ENCODE assay signal across 19 cellular contexts in the genomic region with DNA sequence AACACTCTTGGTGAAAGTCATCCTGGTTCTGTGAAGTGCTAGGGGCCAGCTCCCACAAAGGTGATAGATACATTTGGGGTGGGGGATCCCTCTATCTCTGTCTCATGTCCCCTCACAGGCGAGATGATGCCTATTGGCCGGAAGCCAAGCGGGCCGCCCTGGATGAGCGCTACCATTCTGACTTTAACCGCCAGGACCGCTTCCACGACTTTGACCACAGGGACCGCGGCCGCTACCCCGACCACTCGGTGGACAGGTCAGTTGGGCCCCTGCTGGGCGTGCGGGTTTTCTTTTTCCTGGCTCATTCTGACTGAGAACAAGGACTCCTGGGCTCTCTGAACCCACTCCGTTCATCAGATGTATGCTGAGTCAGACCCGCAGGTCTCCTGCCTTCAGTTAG. TPM values are rescaled to one million over a fixed set of nuclear protein-coding genes. Genes with fewer than 3 reads are reported as not detected.
DNase-seq lines count a peak whose midpoint lies in the region; ATAC-seq, FAIRE-seq and TF ChIP-seq lines count a peak whose summit lies in the region.
"Had no signal": no experiment of that assay in that cellular context is flagged by ENCODE, and none has a peak within 500 bp of the region (broad histone marks: within the 10 kb centered on the region; RNA-seq: fewer than 3 reads in every experiment).

No MANE protein-coding gene starts in this region.

- no peak for DNase-seq in stimulated activated naive CD8-positive, alpha-beta T cell treated with anti-CD3 and anti-CD28 coated beads, Interleukin-15, Interleukin-2, amounts not matched to agents 100 U/mL and 50 U/mL, for 24 hours
- DNase-seq in K562 (ENCODE audit: extremely low read depth in 1 of 4, low spot score in 3 of 4) (no peak), mesenchymal stem cell (no peak), spleen (peak; percentile 64), small intestine (no peak), Peyer's patch (no peak)
- no peak for DNase-seq in stimulated activated naive CD4-positive, alpha-beta T cell (lab: John Stamatoyannopoulos, UW)
- DNase-seq: ACHN; BE2C; C1 segment of cervical spinal cord; Caco-2; CD4-positive, alpha-beta T cell; GM23248 had no signal

- peak overlapping the region; percentile 14 for H4K8ac ChIP-seq in mesenchymal stem cell (ENCODE audit: low read length)

- H3K9me3 Mint-ChIP-seq in stimulated activated naive CD8-positive, alpha-beta T cell treated with anti-CD3 and anti-CD28 coated beads, Interleukin-15, Interleukin-2, amounts not matched to agents 100 ng/mL and 50 ng/mL, for 24 hours = no peaks in the 10 kb centered on the region
- H3K9me3 Mint-ChIP-seq: CD4-positive, alpha-beta T cell had no signal

- no peak overlapping the region for H3K18ac ChIP-seq in mesenchymal stem cell (ENCODE audit: low read depth in 1 of 2, low read length in 2 of 2)

- CTCF ChIA-PET in K562 (lab: Yijun Ruan, JAX; ENCODE audit: low intra/inter-chr PET ratio) = no interaction called here

- intact Hi-C loops in K562 (cut with micrococcal nuclease) (no loop called here), spleen (cut with DNase I; ENCODE audit: low total_unique reads) (no loop called here)

- BruUV-seq in K562 (replicated peaks; lab: Mats Ljungman, UMichigan) = no TSS peak

- H3K79me1 ChIP-seq in mesenchymal stem cell (replicated peaks; ENCODE audit: low read length, poor library complexity, severe bottlenecking) = peaks cover 42% of the 10 kb centered on the region

- H3K9ac ChIP-seq in K562 (ENCODE audit: insufficient read depth in 1 of 2, low read depth in 2 of 2, low read length in 2 of 2) (no peak overlapping the region), mesenchymal stem cell (ENCODE audit: low read length) (no peak overlapping the region)
- H3K9ac ChIP-seq: GM23248 had no signal

- no peak overlapping the region for H3K4me3 Mint-ChIP-seq in stimulated activated naive CD8-positive, alpha-beta T cell treated with anti-CD3 and anti-CD28 coated beads, Interleukin-15, Interleukin-2, amounts not matched to agents 100 ng/mL and 50 ng/mL, for 24 hours
- H3K4me3 Mint-ChIP-seq: CD4-positive, alpha-beta T cell had no signal

- TF ChIP-seq POLR2A in K562 (conservative IDR thresholded peaks at IDR 0.05) (no peak), spleen (IDR thresholded peaks at IDR 0.05) (no peak), Peyer's patch (IDR thresholded peaks at IDR 0.05) (no peak)

- no peaks in the 10 kb centered on the region; the same call in 1 of the 2 replicates for H4K20me1 ChIP-seq in K562 (replicated peaks; ENCODE audit: control insufficient read depth, insufficient read depth, low read length)

- H3K27me3 ChIP-seq in K562 (ENCODE audit: control insufficient read depth in 2 of 2, insufficient read depth in 2 of 2, low read length in 2 of 2) (no peaks in the 10 kb centered on the region), mesenchymal stem cell (ENCODE audit: control insufficient read depth in 1 of 2, insufficient read depth in 1 of 2, low read length in 2 of 2) (no peaks in the 10 kb centered on the region), spleen (replicated peaks in 1 of 7) (no peaks in the 10 kb centered on the region), small intestine (ENCODE audit: control insufficient read depth in 2 of 2, insufficient read depth in 2 of 2, low read length in 2 of 2) (no peaks in the 10 kb centered on the region), Peyer's patch (no peaks in the 10 kb centered on the region)
- H3K27me3 ChIP-seq: BE2C had no signal

- H4K91ac ChIP-seq in mesenchymal stem cell (ENCODE audit: low read length) = no peak overlapping the region

- H3K9me3 ChIP-seq in K562 (replicated peaks; ENCODE audit: control insufficient read depth, insufficient read depth, low read depth, low read length) (no peaks in the 10 kb centered on the region), mesenchymal stem cell (ENCODE audit: control insufficient read depth, low read length) (no peaks in the 10 kb centered on the region), spleen (no peaks in the 10 kb centered on the region), small intestine (ENCODE audit: control insufficient read depth, low read depth) (no peaks in the 10 kb centered on the region), Peyer's patch (no peaks in the 10 kb centered on the region)
- H3K9me3 ChIP-seq: BE2C, Caco-2, HAP-1 had no signal

- H3K36me3 ChIP-seq in K562 (ENCODE audit: control insufficient read depth, insufficient read depth, low read length) (peaks cover 91% of the 10 kb centered on the region), mesenchymal stem cell (ENCODE audit: control insufficient read depth in 1 of 2, insufficient read depth in 2 of 2, low read depth in 1 of 2, low read length in 2 of 2) (peaks cover 79 to 91% of the 10 kb centered on the region in 2 experiments), spleen (peaks cover 11 to 100% (median 99%) of the 10 kb centered on the region in 6 donors), small intestine (ENCODE audit: control insufficient read depth in 2 of 2, insufficient read depth in 2 of 2, low read length in 2 of 2) (peaks cover 38 to 63% of the 10 kb centered on the region in 2 donors), Peyer's patch (peaks cover 0 to 98% (median 0%) of the 10 kb centered on the region in 3 donors)

- TF ChIP-seq RAD21 in K562 (CRISPR knock-in tag; conservative IDR thresholded peaks at IDR 0.05 in 1 of 2, IDR thresholded peaks at IDR 0.05 in 1 of 2) = no peak

- POLR2A ChIA-PET in K562 (lab: Yijun Ruan, JAX) = no interaction called here

- H2BK12ac ChIP-seq in mesenchymal stem cell (ENCODE audit: low read length in 2 of 2) = no peak overlapping the region

- 96% methylated on average over 17 of the region's 17 CpGs for WGBS in K562 (ENCODE audit: insufficient coverage, low coverage, missing lambda C conversion rate)
- 97% methylated on average over 17 of the region's 17 CpGs for WGBS in mesenchymal stem cell
- WGBS in spleen, 5 donors = 92 to 98% (median 96%) methylated on average over 17 of the region's 17 CpGs
- WGBS in small intestine, 3 donors = 93 to 96% (median 93%) methylated on average over 17 of the region's 17 CpGs

- no peaks in the 10 kb centered on the region for H3K27me3 Mint-ChIP-seq in stimulated activated naive CD8-positive, alpha-beta T cell treated with anti-CD3 and anti-CD28 coated beads, Interleukin-15, Interleukin-2, amounts not matched to agents 100 ng/mL and 50 ng/mL, for 24 hours
- H3K27me3 Mint-ChIP-seq: CD4-positive, alpha-beta T cell had no signal

- peak overlapping the region; percentile 45 for H3K27ac Mint-ChIP-seq in stimulated activated naive CD8-positive, alpha-beta T cell treated with anti-CD3 and anti-CD28 coated beads, Interleukin-15, Interleukin-2, amounts not matched to agents 100 ng/mL and 50 ng/mL, for 24 hours
- H3K27ac Mint-ChIP-seq: CD4-positive, alpha-beta T cell had no signal

- H2AFZ ChIP-seq in K562 (ENCODE audit: low read depth, low read length) (no peak overlapping the region), mesenchymal stem cell (ENCODE audit: low read depth, low read length) (no peak overlapping the region)
- H2AFZ ChIP-seq: GM23248 had no signal

- H2AK5ac ChIP-seq in mesenchymal stem cell (ENCODE audit: low read length, severe bottlenecking) = no peak overlapping the region

- no peak overlapping the region for H2BK120ac ChIP-seq in mesenchymal stem cell (ENCODE audit: low read depth, low read length)

- H3K4me2 ChIP-seq in K562 (ENCODE audit: insufficient read depth, low read length) (no peak overlapping the region), mesenchymal stem cell (ENCODE audit: low read length, poor library complexity, severe bottlenecking) (no peak overlapping the region)

- peaks cover 2% of the 10 kb centered on the region for H3K9me1 ChIP-seq in K562 (ENCODE audit: control insufficient read depth, insufficient read depth, low read length)

- H2BK5ac ChIP-seq in mesenchymal stem cell (ENCODE audit: low read depth, low read length, poor library complexity, severe bottlenecking) = no peak overlapping the region

- H3K27ac ChIP-seq in K562 (ENCODE audit: extremely low read depth, low read depth, low read length) (no peak overlapping the region), mesenchymal stem cell (ENCODE audit: low read length, poor library complexity, severe bottlenecking) (no peak overlapping the region), spleen (no peak overlapping the region), small intestine (ENCODE audit: low read depth in 1 of 2, low read length in 1 of 2) (no peak overlapping the region), Peyer's patch (no peak overlapping the region)
- H3K27ac ChIP-seq: GM23248 had no signal

- FAIRE-seq in K562 (lab: Jason Lieb, UNC) = no peak
- FAIRE-seq in small intestine (lab: Jason Lieb, UNC) = no peak
- FAIRE-seq: A204.1, D721Med, G401.6, GM18507 had no signal

- H3K4me1 Mint-ChIP-seq in stimulated activated naive CD8-positive, alpha-beta T cell treated with anti-CD3 and anti-CD28 coated beads, Interleukin-15, Interleukin-2, amounts not matched to agents 100 ng/mL and 50 ng/mL, for 24 hours (ENCODE audit: low read depth) = peaks cover 16% of the 10 kb centered on the region

- no peak overlapping the region for H3K4ac ChIP-seq in mesenchymal stem cell (ENCODE audit: low read depth in 1 of 2, low read length in 2 of 2)

- H3K79me2 ChIP-seq in K562 (ENCODE audit: control insufficient read depth, insufficient read depth, low read length) = no peaks in the 10 kb centered on the region

- TF ChIP-seq CTCF in K562 (IDR thresholded peaks at IDR 0.05 in 2 of 3, conservative IDR thresholded peaks at IDR 0.05 in 1 of 3; ENCODE audit: insufficient read depth in 2 of 3, low read depth in 1 of 3, low read length in 3 of 3) (no peak), spleen (IDR thresholded peaks at IDR 0.05 in 8 of 11, conservative IDR thresholded peaks at IDR 0.05 in 3 of 11) (no peak), Peyer's patch (IDR thresholded peaks at IDR 0.05) (no peak)

- no peak overlapping the region for H3K14ac ChIP-seq in mesenchymal stem cell (ENCODE audit: low read length in 2 of 2)

- no peak overlapping the region for H3K4me3 ChIP-seq in K562
- H3K4me3 ChIP-seq in mesenchymal stem cell (ENCODE audit: insufficient read depth in 1 of 2, low read depth in 1 of 2, low read length in 2 of 2) = no peak overlapping the region
- no peak overlapping the region for H3K4me3 ChIP-seq in spleen
- H3K4me3 ChIP-seq in small intestine (ENCODE audit: low read depth in 1 of 2, low read length in 2 of 2) = no peak overlapping the region
- H3K4me3 ChIP-seq in Peyer's patch = no peak overlapping the region
- H3K4me3 ChIP-seq: GM23248, HAP-1 had no signal

- H3K36me3 Mint-ChIP-seq in stimulated activated naive CD8-positive, alpha-beta T cell treated with anti-CD3 and anti-CD28 coated beads, Interleukin-15, Interleukin-2, amounts not matched to agents 100 ng/mL and 50 ng/mL, for 24 hours (ENCODE audit: low read depth) = peaks cover 65% of the 10 kb centered on the region

- H3K4me1 ChIP-seq in K562 (replicated peaks in 1 of 2; ENCODE audit: control insufficient read depth in 2 of 2, insufficient read depth in 2 of 2, low read length in 2 of 2) (peaks cover 0 to 9% of the 10 kb centered on the region in 2 experiments; a peak in 2 of 5 replicates), mesenchymal stem cell (ENCODE audit: control insufficient read depth, insufficient read depth, low read depth, low read length) (peaks cover 15% of the 10 kb centered on the region), spleen (no peaks in the 10 kb centered on the region), small intestine (ENCODE audit: control insufficient read depth in 2 of 2, insufficient read depth in 1 of 2, low read depth in 1 of 2, low read length in 1 of 2) (no peaks in the 10 kb centered on the region), Peyer's patch (no peaks in the 10 kb centered on the region)
- H3K4me1 ChIP-seq: BE2C, HAP-1 had no signal

- H2BK15ac ChIP-seq in mesenchymal stem cell (ENCODE audit: low read depth, poor library complexity, severe bottlenecking) = no peak overlapping the region

- ATAC-seq in stimulated activated naive CD8-positive, alpha-beta T cell treated with anti-CD3 and anti-CD28 coated beads, Interleukin-15, Interleukin-2, amounts not matched to agents 100 U/mL and 50 U/mL, for 24 hours = no peak
- no peak for ATAC-seq in K562

- H3K23ac ChIP-seq in mesenchymal stem cell (ENCODE audit: low read length in 2 of 2) = no peak overlapping the region

- in situ Hi-C loops in K562 (cut with MboI) = no loop called here

- no peak for TF ChIP-seq EP300 in K562 (IDR thresholded peaks at IDR 0.05; ENCODE audit: low read length)

RNA-seq across cellular contexts. Expression of a gene that starts 16.4 kb away (rescaled TPM):
- total RNA-seq in K562 (2011; cell fraction: chromatin; rRNA removed; ENCODE audit: low replicate concordance) = 10.1 and 39.6 TPM in 2 replicates
- 71.5 and 77.0 TPM in 2 replicates for total RNA-seq in K562 (2011; cell fraction: nucleolus; rRNA removed)
- total RNA-seq in K562 (2011; cell fraction: nucleoplasm; rRNA removed) = 30.0 and 32.6 TPM in 2 replicates
- total RNA-seq in K562 (2014; rRNA removed) (220 and 383 TPM in 2 replicates), K562 (2014; rRNA removed; fragmentation: Illumina TruSeq; extraction: Trizol) (19.1 and 24.6 TPM in 2 replicates), K562 (2015; rRNA removed; fragmentation: Illumina TruSeq; extraction: Trizol) (94.0 and 105 TPM in 2 replicates), K562 (2021) (95.4 and 113 TPM in 2 replicates), spleen (10 to 100 TPM; 15.7 to 41.0 (median 36.8) TPM), Peyer's patch (10 to 100 TPM; 11.6 to 48.0 (median 40.0) TPM)
- polyA plus RNA-seq in K562 (2011; rRNA removed) (32.1 and 42.6 TPM in 2 replicates), K562 (2014; fragmentation: Illumina TruSeq; extraction: Trizol) (41.2 and 69.4 TPM in 2 replicates), K562 (2014; fragmentation: Nextera tagmentation; extraction: Ambion mirVana) (10 to 100 TPM; 15.5 to 49.4 TPM), K562 (2014; rRNA removed) (124 and 202 TPM in 2 replicates), spleen (10 to 100 TPM; 71.0 to 89.5 (median 78.0) TPM), small intestine (100 to 1,000 TPM in 2 of 3 donors, 10 to 100 TPM in 1; 99.5 to 134 (median 117) TPM)
- polyA plus RNA-seq in K562 (2011; cell fraction: cytosol; rRNA removed) = 60.9 and 173 TPM in 2 replicates
- 33.8 and 49.4 TPM in 2 replicates for polyA plus RNA-seq in K562 (2011; cell fraction: nucleus; rRNA removed)
- polyA plus RNA-seq in K562 (2012) = 68.5 and 125 TPM in 2 replicates
- 3.6 and 6.3 TPM in 2 replicates for polyA minus RNA-seq in K562 (2011; rRNA and poly(A)+ RNA removed)
- polyA minus RNA-seq in K562 (2011; cell fraction: cytosol; rRNA and poly(A)+ RNA removed) = 17.7 and 22.1 TPM in 2 replicates
- polyA minus RNA-seq in K562 (2011; cell fraction: nucleus; rRNA and poly(A)+ RNA removed) = 17.0 and 19.5 TPM in 2 replicates
- polyA plus RNA-seq in mesenchymal stem cell (2013, experiment 1 of 2) = 58.1 TPM
- 61.4 TPM for polyA plus RNA-seq in mesenchymal stem cell (2013, experiment 2 of 2)

RNA-seq across cellular contexts. Expression of a gene that starts 16.9 kb away (rescaled TPM):
- total RNA-seq in K562 (2011; cell fraction: chromatin; rRNA removed; ENCODE audit: low replicate concordance) = 1.9 and 5.4 TPM in 2 replicates
- 5.4 and 5.5 TPM in 2 replicates for total RNA-seq in K562 (2011; cell fraction: nucleolus; rRNA removed)
- 4.8 TPM in 2 replicates for total RNA-seq in K562 (2011; cell fraction: nucleoplasm; rRNA removed)
- total RNA-seq in K562 (2014; rRNA removed) (4.9 and 7.7 TPM in 2 replicates), K562 (2014; rRNA removed; fragmentation: Illumina TruSeq; extraction: Trizol) (1.2 and 1.4 TPM in 2 replicates), K562 (2015; rRNA removed; fragmentation: Illumina TruSeq; extraction: Trizol) (2.0 and 2.3 TPM in 2 replicates), K562 (2021) (3.6 and 4.3 TPM in 2 replicates), spleen (1 to 10 TPM; 1.9 to 8.8 (median 3.1) TPM), Peyer's patch (10 to 100 TPM in 1 of 4 donors, 1 to 10 TPM in 2, not detected in 1; 4.9 to 17.3 (median 7.2) TPM)
- polyA plus RNA-seq in K562 (2011; rRNA removed) (2.3 and 3.1 TPM in 2 replicates), K562 (2014; fragmentation: Illumina TruSeq; extraction: Trizol) (1.7 and 2.2 TPM in 2 replicates), K562 (2014; fragmentation: Nextera tagmentation; extraction: Ambion mirVana) (under 1 TPM; 0.31 to 0.36 TPM), K562 (2014; rRNA removed) (4.7 and 6.3 TPM in 2 replicates), spleen (1 to 10 TPM; 3.3 to 5.5 (median 3.8) TPM), small intestine (1 to 10 TPM; 4.5 to 6.0 (median 4.6) TPM)
- polyA plus RNA-seq in K562 (2011; cell fraction: cytosol; rRNA removed) = 4.4 and 11.4 TPM in 2 replicates
- polyA plus RNA-seq in K562 (2011; cell fraction: nucleus; rRNA removed) = 7.8 and 11.4 TPM in 2 replicates
- 3.4 and 7.3 TPM in 2 replicates for polyA plus RNA-seq in K562 (2012)
- 0.39 and 0.63 TPM in 2 replicates for polyA minus RNA-seq in K562 (2011; rRNA and poly(A)+ RNA removed)
- polyA minus RNA-seq in K562 (2011; cell fraction: cytosol; rRNA and poly(A)+ RNA removed) = 2.2 and 2.4 TPM in 2 replicates
- 0.56 and 0.94 TPM in 2 replicates for polyA minus RNA-seq in K562 (2011; cell fraction: nucleus; rRNA and poly(A)+ RNA removed)
- 13.7 TPM for polyA plus RNA-seq in mesenchymal stem cell (2013, experiment 1 of 2)
- 13.5 TPM for polyA plus RNA-seq in mesenchymal stem cell (2013, experiment 2 of 2)

RNA-seq across cellular contexts. Expression of a gene that starts 26.2 kb away (rescaled TPM):
- 84.7 and 180 TPM in 2 replicates for total RNA-seq in K562 (2011; cell fraction: chromatin; rRNA removed; ENCODE audit: low replicate concordance)
- total RNA-seq in K562 (2011; cell fraction: nucleolus; rRNA removed) = 420 and 494 TPM in 2 replicates
- total RNA-seq in K562 (2011; cell fraction: nucleoplasm; rRNA removed) = 317 and 516 TPM in 2 replicates
- total RNA-seq in K562 (2014; rRNA removed) (2,132 and 2,298 TPM in 2 replicates), K562 (2014; rRNA removed; fragmentation: Illumina TruSeq; extraction: Trizol) (392 and 590 TPM in 2 replicates), K562 (2015; rRNA removed; fragmentation: Illumina TruSeq; extraction: Trizol) (1,406 and 1,507 TPM in 2 replicates), K562 (2021) (1,327 and 1,377 TPM in 2 replicates), spleen (100 to 1,000 TPM; 294 to 922 (median 652) TPM), Peyer's patch (100 to 1,000 TPM; 170 to 440 (median 262) TPM)
- polyA plus RNA-seq in K562 (2011; rRNA removed) (695 and 1,029 TPM in 2 replicates), K562 (2014; fragmentation: Illumina TruSeq; extraction: Trizol) (350 and 728 TPM in 2 replicates), K562 (2014; fragmentation: Nextera tagmentation; extraction: Ambion mirVana) (1,000 to 10,000 TPM; 3,132 to 3,412 TPM), K562 (2014; rRNA removed) (1,530 and 1,653 TPM in 2 replicates), spleen (1,000 to 10,000 TPM; 2,501 to 2,825 (median 2,795) TPM), small intestine (1,000 to 10,000 TPM in 2 of 3 donors, 100 to 1,000 TPM in 1; 945 to 1,946 (median 1,463) TPM)
- polyA plus RNA-seq in K562 (2011; cell fraction: cytosol; rRNA removed) = 629 and 993 TPM in 2 replicates
- polyA plus RNA-seq in K562 (2011; cell fraction: nucleus; rRNA removed) = 639 and 683 TPM in 2 replicates
- polyA plus RNA-seq in K562 (2012) = 2,027 and 2,339 TPM in 2 replicates
- polyA minus RNA-seq in K562 (2011; rRNA and poly(A)+ RNA removed) = 132 and 161 TPM in 2 replicates
- 779 and 953 TPM in 2 replicates for polyA minus RNA-seq in K562 (2011; cell fraction: cytosol; rRNA and poly(A)+ RNA removed)
- 134 and 203 TPM in 2 replicates for polyA minus RNA-seq in K562 (2011; cell fraction: nucleus; rRNA and poly(A)+ RNA removed)
- 1,659 TPM for polyA plus RNA-seq in mesenchymal stem cell (2013, experiment 1 of 2)
- 1,656 TPM for polyA plus RNA-seq in mesenchymal stem cell (2013, experiment 2 of 2)

RNA-seq across cellular contexts. Expression of a gene that starts 41.0 kb away (rescaled TPM):
- 319 and 366 TPM in 2 replicates for total RNA-seq in K562 (2011; cell fraction: chromatin; rRNA removed; ENCODE audit: low replicate concordance)
- total RNA-seq in K562 (2011; cell fraction: nucleolus; rRNA removed) = 147 and 156 TPM in 2 replicates
- 205 and 219 TPM in 2 replicates for total RNA-seq in K562 (2011; cell fraction: nucleoplasm; rRNA removed)
- 93.3 and 124 TPM in 2 replicates for total RNA-seq in K562 (2014; rRNA removed)
- total RNA-seq in K562 (2014; rRNA removed; fragmentation: Illumina TruSeq; extraction: Trizol) = 62.5 and 67.0 TPM in 2 replicates
- 83.1 and 84.6 TPM in 2 replicates for total RNA-seq in K562 (2015; rRNA removed; fragmentation: Illumina TruSeq; extraction: Trizol)
- total RNA-seq in K562 (2021) = 122 and 151 TPM in 2 replicates
- polyA plus RNA-seq in K562 (2011; rRNA removed) = 37.6 and 39.2 TPM in 2 replicates
- 39.3 and 75.4 TPM in 2 replicates for polyA plus RNA-seq in K562 (2011; cell fraction: cytosol; rRNA removed)
- 116 and 141 TPM in 2 replicates for polyA plus RNA-seq in K562 (2011; cell fraction: nucleus; rRNA removed)
- 59.6 and 99.1 TPM in 2 replicates for polyA plus RNA-seq in K562 (2012)
- polyA plus RNA-seq in K562 (2014; fragmentation: Illumina TruSeq; extraction: Trizol) = 87.3 and 93.8 TPM in 2 replicates
- polyA plus RNA-seq in K562 (2014; fragmentation: Nextera tagmentation; extraction: Ambion mirVana) = 1 to 10 TPM; 1.1 to 1.8 TPM
- 124 and 127 TPM in 2 replicates for polyA plus RNA-seq in K562 (2014; rRNA removed)
- 66.5 and 72.2 TPM in 2 replicates for polyA minus RNA-seq in K562 (2011; rRNA and poly(A)+ RNA removed)
- 43.8 and 74.9 TPM in 2 replicates for polyA minus RNA-seq in K562 (2011; cell fraction: cytosol; rRNA and poly(A)+ RNA removed)
- polyA minus RNA-seq in K562 (2011; cell fraction: nucleus; rRNA and poly(A)+ RNA removed) = 75.3 and 109 TPM in 2 replicates
- polyA plus RNA-seq in mesenchymal stem cell (2013, experiment 1 of 2) = 32.5 TPM
- 30.9 TPM for polyA plus RNA-seq in mesenchymal stem cell (2013, experiment 2 of 2)
- 100 to 1,000 TPM in 5 of 7 donors, 10 to 100 TPM in 2; 94.5 to 161 (median 112) TPM for total RNA-seq in spleen
- polyA plus RNA-seq in spleen = 10 to 100 TPM; 41.7 to 70.0 (median 64.8) TPM
- 10 to 100 TPM; 44.0 to 63.5 (median 47.3) TPM for polyA plus RNA-seq in small intestine
- total RNA-seq in Peyer's patch = 100 to 1,000 TPM in 3 of 4 donors, 10 to 100 TPM in 1; 86.3 to 374 (median 163) TPM

RNA-seq across cellular contexts. Expression of a gene that starts 41.3 kb away (rescaled TPM):
- 394 and 516 TPM in 2 replicates for total RNA-seq in K562 (2011; cell fraction: chromatin; rRNA removed; ENCODE audit: low replicate concordance)
- 127 TPM in 2 replicates for total RNA-seq in K562 (2011; cell fraction: nucleolus; rRNA removed)
- 218 and 238 TPM in 2 replicates for total RNA-seq in K562 (2011; cell fraction: nucleoplasm; rRNA removed)
- total RNA-seq in K562 (2014; rRNA removed) (56.1 and 74.0 TPM in 2 replicates), K562 (2014; rRNA removed; fragmentation: Illumina TruSeq; extraction: Trizol) (45.7 and 45.8 TPM in 2 replicates), K562 (2015; rRNA removed; fragmentation: Illumina TruSeq; extraction: Trizol) (45.6 and 47.3 TPM in 2 replicates), K562 (2021) (91.5 and 103 TPM in 2 replicates), spleen (100 to 1,000 TPM in 6 of 7 donors, 10 to 100 TPM in 1; 73.4 to 146 (median 117) TPM), Peyer's patch (100 to 1,000 TPM in 3 of 4 donors, 10 to 100 TPM in 1; 59.5 to 200 (median 121) TPM)
- polyA plus RNA-seq in K562 (2011; rRNA removed) (21.2 and 31.1 TPM in 2 replicates), K562 (2014; fragmentation: Illumina TruSeq; extraction: Trizol) (42.3 and 54.8 TPM in 2 replicates), K562 (2014; fragmentation: Nextera tagmentation; extraction: Ambion mirVana) (1 to 10 TPM; 4.5 to 6.9 TPM), K562 (2014; rRNA removed) (63.2 and 65.0 TPM in 2 replicates), spleen (10 to 100 TPM; 34.8 to 90.6 (median 60.1) TPM), small intestine (10 to 100 TPM; 38.8 to 83.2 (median 78.4) TPM)
- 10.8 and 27.9 TPM in 2 replicates for polyA plus RNA-seq in K562 (2011; cell fraction: cytosol; rRNA removed)
- polyA plus RNA-seq in K562 (2011; cell fraction: nucleus; rRNA removed) = 159 and 167 TPM in 2 replicates
- polyA plus RNA-seq in K562 (2012) = 33.0 and 49.7 TPM in 2 replicates
- 59.2 and 75.0 TPM in 2 replicates for polyA minus RNA-seq in K562 (2011; rRNA and poly(A)+ RNA removed)
- 28.9 and 29.3 TPM in 2 replicates for polyA minus RNA-seq in K562 (2011; cell fraction: cytosol; rRNA and poly(A)+ RNA removed)
- 56.3 and 123 TPM in 2 replicates for polyA minus RNA-seq in K562 (2011; cell fraction: nucleus; rRNA and poly(A)+ RNA removed)
- polyA plus RNA-seq in mesenchymal stem cell (2013, experiment 1 of 2) = 25.9 TPM
- polyA plus RNA-seq in mesenchymal stem cell (2013, experiment 2 of 2) = 24.3 TPM
